ENCODE assay signal across 2 cellular contexts in the genomic region with DNA sequence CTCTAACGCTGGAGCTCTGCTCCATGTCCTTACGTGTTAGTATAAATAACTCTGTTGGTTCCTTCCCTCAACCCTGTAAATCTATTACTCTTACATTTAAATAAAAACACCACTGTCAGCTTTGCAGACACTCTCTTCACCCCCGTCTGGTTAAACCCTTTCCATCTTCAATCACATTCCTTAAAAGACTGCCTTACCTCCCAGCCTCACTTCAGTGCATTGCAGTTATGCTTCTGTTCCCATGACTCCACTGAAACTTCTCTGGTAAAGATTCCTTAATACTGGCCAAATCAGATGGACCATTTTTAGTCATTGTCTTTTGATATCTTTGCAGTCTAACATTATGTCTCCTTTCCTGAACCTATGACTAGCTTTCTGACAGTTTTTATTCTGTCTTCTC.
TF ChIP-seq lines count a peak whose summit lies in the region.

No MANE protein-coding gene starts in this region.

TF ChIP-seq in GM23338, 12 proteins besides CTCF, POLR2A, EP300 and RAD21:
- no peak for TF ChIP-seq EZH2 (IDR thresholded peaks at IDR 0.05; ENCODE audit: low read depth, unreplicated experiment)
- TF ChIP-seq NANOG (IDR thresholded peaks at IDR 0.05; ENCODE audit: borderline replicate concordance): no peak
- no peak for TF ChIP-seq ZNF331 (CRISPR knock-in tag; IDR thresholded peaks at IDR 0.05; ENCODE audit: low read depth)
- TF ChIP-seq, protein P1, sequence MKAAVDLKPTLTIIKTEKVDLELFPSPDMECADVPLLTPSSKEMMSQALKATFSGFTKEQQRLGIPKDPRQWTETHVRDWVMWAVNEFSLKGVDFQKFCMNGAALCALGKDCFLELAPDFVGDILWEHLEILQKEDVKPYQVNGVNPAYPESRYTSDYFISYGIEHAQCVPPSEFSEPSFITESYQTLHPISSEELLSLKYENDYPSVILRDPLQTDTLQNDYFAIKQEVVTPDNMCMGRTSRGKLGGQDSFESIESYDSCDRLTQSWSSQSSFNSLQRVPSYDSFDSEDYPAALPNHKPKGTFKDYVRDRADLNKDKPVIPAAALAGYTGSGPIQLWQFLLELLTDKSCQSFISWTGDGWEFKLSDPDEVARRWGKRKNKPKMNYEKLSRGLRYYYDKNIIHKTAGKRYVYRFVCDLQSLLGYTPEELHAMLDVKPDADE (IDR thresholded peaks at IDR 0.05): no peak
- TF ChIP-seq EZH2phosphoT487 (IDR thresholded peaks at IDR 0.05; ENCODE audit: unreplicated experiment): no peak
- TF ChIP-seq, protein P2, sequence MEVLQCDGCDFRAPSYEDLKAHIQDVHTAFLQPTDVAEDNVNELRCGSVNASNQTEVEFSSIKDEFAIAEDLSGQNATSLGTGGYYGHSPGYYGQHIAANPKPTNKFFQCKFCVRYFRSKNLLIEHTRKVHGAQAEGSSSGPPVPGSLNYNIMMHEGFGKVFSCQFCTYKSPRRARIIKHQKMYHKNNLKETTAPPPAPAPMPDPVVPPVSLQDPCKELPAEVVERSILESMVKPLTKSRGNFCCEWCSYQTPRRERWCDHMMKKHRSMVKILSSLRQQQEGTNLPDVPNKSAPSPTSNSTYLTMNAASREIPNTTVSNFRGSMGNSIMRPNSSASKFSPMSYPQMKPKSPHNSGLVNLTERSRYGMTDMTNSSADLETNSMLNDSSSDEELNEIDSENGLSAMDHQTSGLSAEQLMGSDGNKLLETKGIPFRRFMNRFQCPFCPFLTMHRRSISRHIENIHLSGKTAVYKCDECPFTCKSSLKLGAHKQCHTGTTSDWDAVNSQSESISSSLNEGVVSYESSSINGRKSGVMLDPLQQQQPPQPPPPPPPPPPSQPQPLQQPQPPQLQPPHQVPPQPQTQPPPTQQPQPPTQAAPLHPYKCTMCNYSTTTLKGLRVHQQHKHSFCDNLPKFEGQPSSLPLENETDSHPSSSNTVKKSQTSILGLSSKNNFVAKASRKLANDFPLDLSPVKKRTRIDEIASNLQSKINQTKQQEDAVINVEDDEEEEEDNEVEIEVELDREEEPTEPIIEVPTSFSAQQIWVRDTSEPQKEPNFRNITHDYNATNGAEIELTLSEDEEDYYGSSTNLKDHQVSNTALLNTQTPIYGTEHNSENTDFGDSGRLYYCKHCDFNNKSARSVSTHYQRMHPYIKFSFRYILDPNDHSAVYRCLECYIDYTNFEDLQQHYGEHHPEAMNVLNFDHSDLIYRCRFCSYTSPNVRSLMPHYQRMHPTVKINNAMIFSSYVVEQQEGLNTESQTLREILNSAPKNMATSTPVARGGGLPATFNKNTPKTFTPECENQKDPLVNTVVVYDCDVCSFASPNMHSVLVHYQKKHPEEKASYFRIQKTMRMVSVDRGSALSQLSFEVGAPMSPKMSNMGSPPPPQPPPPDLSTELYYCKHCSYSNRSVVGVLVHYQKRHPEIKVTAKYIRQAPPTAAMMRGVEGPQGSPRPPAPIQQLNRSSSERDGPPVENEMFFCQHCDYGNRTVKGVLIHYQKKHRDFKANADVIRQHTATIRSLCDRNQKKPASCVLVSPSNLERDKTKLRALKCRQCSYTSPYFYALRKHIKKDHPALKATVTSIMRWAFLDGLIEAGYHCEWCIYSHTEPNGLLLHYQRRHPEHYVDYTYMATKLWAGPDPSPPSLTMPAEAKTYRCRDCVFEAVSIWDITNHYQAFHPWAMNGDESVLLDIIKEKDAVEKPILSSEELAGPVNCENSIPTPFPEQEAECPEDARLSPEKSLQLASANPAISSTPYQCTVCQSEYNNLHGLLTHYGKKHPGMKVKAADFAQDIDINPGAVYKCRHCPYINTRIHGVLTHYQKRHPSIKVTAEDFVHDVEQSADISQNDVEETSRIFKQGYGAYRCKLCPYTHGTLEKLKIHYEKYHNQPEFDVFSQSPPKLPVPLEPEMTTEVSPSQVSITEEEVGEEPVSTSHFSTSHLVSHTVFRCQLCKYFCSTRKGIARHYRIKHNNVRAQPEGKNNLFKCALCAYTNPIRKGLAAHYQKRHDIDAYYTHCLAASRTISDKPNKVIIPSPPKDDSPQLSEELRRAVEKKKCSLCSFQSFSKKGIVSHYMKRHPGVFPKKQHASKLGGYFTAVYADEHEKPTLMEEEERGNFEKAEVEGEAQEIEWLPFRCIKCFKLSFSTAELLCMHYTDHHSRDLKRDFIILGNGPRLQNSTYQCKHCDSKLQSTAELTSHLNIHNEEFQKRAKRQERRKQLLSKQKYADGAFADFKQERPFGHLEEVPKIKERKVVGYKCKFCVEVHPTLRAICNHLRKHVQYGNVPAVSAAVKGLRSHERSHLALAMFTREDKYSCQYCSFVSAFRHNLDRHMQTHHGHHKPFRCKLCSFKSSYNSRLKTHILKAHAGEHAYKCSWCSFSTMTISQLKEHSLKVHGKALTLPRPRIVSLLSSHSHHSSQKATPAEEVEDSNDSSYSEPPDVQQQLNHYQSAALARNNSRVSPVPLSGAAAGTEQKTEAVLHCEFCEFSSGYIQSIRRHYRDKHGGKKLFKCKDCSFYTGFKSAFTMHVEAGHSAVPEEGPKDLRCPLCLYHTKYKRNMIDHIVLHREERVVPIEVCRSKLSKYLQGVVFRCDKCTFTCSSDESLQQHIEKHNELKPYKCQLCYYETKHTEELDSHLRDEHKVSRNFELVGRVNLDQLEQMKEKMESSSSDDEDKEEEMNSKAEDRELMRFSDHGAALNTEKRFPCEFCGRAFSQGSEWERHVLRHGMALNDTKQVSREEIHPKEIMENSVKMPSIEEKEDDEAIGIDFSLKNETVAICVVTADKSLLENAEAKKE (CRISPR knock-in tag; IDR thresholded peaks at IDR 0.05): no peak
- TF ChIP-seq JUNB (IDR thresholded peaks at IDR 0.05; ENCODE audit: unreplicated experiment): no peak
- no peak for TF ChIP-seq STAT1 (IDR thresholded peaks at IDR 0.05; ENCODE audit: unreplicated experiment)

TF ChIP-seq in H1, 55 proteins besides CTCF, POLR2A, EP300 and RAD21:
- TF ChIP-seq SP4 (IDR thresholded peaks at IDR 0.05; ENCODE audit: low read length) (no peak), YY1 (IDR thresholded peaks at IDR 0.05; ENCODE audit: low read depth, low read length) (no peak), POLR2AphosphoS5 (IDR thresholded peaks at IDR 0.05; ENCODE audit: low read depth, low read length) (no peak), EZH2 (IDR thresholded peaks at IDR 0.05; ENCODE audit: low read depth, low read length, severe bottlenecking) (no peak), CHD2 (IDR thresholded peaks at IDR 0.05; ENCODE audit: low read length) (no peak), TBP (IDR thresholded peaks at IDR 0.05; ENCODE audit: low read depth, low read length) (no peak), EGR1 (IDR thresholded peaks at IDR 0.05; ENCODE audit: borderline replicate concordance, low read depth, low read length) (no peak), SRF (IDR thresholded peaks at IDR 0.05; ENCODE audit: low read depth, low read length) (no peak), BCL11A (IDR thresholded peaks at IDR 0.05; ENCODE audit: low read depth in 2 of 2, low read length in 2 of 2) (no peak), POU5F1 (IDR thresholded peaks at IDR 0.05; ENCODE audit: low read depth, low read length) (no peak), ZNF274 (IDR thresholded peaks at IDR 0.05; ENCODE audit: borderline replicate concordance, extremely low read depth, low read length) (no peak), MAFK (IDR thresholded peaks at IDR 0.05; ENCODE audit: low read depth, low read length) (no peak), CREB1 (IDR thresholded peaks at IDR 0.05) (no peak), NRF1 (IDR thresholded peaks at IDR 0.05; ENCODE audit: low read depth, low read length) (no peak), TAF7 (optimal IDR thresholded peaks at IDR 0.05; ENCODE audit: borderline replicate concordance, low read depth, low read length) (no peak)
- TF ChIP-seq, protein P3, sequence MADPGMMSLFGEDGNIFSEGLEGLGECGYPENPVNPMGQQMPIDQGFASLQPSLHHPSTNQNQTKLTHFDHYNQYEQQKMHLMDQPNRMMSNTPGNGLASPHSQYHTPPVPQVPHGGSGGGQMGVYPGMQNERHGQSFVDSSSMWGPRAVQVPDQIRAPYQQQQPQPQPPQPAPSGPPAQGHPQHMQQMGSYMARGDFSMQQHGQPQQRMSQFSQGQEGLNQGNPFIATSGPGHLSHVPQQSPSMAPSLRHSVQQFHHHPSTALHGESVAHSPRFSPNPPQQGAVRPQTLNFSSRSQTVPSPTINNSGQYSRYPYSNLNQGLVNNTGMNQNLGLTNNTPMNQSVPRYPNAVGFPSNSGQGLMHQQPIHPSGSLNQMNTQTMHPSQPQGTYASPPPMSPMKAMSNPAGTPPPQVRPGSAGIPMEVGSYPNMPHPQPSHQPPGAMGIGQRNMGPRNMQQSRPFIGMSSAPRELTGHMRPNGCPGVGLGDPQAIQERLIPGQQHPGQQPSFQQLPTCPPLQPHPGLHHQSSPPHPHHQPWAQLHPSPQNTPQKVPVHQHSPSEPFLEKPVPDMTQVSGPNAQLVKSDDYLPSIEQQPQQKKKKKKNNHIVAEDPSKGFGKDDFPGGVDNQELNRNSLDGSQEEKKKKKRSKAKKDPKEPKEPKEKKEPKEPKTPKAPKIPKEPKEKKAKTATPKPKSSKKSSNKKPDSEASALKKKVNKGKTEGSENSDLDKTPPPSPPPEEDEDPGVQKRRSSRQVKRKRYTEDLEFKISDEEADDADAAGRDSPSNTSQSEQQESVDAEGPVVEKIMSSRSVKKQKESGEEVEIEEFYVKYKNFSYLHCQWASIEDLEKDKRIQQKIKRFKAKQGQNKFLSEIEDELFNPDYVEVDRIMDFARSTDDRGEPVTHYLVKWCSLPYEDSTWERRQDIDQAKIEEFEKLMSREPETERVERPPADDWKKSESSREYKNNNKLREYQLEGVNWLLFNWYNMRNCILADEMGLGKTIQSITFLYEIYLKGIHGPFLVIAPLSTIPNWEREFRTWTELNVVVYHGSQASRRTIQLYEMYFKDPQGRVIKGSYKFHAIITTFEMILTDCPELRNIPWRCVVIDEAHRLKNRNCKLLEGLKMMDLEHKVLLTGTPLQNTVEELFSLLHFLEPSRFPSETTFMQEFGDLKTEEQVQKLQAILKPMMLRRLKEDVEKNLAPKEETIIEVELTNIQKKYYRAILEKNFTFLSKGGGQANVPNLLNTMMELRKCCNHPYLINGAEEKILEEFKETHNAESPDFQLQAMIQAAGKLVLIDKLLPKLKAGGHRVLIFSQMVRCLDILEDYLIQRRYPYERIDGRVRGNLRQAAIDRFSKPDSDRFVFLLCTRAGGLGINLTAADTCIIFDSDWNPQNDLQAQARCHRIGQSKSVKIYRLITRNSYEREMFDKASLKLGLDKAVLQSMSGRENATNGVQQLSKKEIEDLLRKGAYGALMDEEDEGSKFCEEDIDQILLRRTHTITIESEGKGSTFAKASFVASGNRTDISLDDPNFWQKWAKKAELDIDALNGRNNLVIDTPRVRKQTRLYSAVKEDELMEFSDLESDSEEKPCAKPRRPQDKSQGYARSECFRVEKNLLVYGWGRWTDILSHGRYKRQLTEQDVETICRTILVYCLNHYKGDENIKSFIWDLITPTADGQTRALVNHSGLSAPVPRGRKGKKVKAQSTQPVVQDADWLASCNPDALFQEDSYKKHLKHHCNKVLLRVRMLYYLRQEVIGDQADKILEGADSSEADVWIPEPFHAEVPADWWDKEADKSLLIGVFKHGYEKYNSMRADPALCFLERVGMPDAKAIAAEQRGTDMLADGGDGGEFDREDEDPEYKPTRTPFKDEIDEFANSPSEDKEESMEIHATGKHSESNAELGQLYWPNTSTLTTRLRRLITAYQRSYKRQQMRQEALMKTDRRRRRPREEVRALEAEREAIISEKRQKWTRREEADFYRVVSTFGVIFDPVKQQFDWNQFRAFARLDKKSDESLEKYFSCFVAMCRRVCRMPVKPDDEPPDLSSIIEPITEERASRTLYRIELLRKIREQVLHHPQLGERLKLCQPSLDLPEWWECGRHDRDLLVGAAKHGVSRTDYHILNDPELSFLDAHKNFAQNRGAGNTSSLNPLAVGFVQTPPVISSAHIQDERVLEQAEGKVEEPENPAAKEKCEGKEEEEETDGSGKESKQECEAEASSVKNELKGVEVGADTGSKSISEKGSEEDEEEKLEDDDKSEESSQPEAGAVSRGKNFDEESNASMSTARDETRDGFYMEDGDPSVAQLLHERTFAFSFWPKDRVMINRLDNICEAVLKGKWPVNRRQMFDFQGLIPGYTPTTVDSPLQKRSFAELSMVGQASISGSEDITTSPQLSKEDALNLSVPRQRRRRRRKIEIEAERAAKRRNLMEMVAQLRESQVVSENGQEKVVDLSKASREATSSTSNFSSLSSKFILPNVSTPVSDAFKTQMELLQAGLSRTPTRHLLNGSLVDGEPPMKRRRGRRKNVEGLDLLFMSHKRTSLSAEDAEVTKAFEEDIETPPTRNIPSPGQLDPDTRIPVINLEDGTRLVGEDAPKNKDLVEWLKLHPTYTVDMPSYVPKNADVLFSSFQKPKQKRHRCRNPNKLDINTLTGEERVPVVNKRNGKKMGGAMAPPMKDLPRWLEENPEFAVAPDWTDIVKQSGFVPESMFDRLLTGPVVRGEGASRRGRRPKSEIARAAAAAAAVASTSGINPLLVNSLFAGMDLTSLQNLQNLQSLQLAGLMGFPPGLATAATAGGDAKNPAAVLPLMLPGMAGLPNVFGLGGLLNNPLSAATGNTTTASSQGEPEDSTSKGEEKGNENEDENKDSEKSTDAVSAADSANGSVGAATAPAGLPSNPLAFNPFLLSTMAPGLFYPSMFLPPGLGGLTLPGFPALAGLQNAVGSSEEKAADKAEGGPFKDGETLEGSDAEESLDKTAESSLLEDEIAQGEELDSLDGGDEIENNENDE (IDR thresholded peaks at IDR 0.05; ENCODE audit: insufficient replicate concordance, low read length): no peak
- TF ChIP-seq, protein P4, sequence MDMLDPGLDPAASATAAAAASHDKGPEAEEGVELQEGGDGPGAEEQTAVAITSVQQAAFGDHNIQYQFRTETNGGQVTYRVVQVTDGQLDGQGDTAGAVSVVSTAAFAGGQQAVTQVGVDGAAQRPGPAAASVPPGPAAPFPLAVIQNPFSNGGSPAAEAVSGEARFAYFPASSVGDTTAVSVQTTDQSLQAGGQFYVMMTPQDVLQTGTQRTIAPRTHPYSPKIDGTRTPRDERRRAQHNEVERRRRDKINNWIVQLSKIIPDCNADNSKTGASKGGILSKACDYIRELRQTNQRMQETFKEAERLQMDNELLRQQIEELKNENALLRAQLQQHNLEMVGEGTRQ (IDR thresholded peaks at IDR 0.05; ENCODE audit: low read length): no peak
- TF ChIP-seq, protein P5, sequence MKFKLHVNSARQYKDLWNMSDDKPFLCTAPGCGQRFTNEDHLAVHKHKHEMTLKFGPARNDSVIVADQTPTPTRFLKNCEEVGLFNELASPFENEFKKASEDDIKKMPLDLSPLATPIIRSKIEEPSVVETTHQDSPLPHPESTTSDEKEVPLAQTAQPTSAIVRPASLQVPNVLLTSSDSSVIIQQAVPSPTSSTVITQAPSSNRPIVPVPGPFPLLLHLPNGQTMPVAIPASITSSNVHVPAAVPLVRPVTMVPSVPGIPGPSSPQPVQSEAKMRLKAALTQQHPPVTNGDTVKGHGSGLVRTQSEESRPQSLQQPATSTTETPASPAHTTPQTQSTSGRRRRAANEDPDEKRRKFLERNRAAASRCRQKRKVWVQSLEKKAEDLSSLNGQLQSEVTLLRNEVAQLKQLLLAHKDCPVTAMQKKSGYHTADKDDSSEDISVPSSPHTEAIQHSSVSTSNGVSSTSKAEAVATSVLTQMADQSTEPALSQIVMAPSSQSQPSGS (IDR thresholded peaks at IDR 0.05; ENCODE audit: low read length): no peak
